Comparison of ENCODE assay signal across 1 cellular context in the genomic region with DNA sequence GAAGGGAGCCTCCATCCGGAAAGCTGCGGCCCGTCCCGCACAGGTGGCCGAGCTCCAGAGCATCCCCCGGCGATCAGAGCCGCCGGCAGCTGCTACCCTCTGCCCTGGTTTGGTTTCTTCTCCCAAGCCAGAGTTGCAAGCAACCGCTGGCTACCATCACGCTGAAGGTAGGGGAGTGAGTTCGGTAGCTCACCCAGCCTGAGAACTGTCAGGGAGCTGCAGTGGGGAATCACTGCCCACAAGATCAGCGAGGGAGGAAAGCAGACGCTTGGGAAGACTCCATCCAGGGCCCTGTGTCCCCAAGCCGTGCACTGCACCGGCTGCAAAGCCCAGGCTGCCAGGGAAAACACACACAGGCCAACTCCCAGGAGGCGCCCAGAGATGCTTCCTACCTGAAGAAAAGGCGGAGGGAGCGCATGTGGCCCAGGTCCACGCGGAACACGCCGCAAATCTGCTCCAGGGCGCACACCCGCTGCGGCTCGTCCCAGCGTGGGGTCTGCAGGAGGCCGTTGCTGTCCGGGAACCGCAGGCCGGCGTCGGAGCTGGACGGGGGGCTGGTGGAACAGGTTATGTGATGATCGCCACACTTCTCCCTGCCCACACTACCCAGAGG.
TF ChIP-seq lines count a peak whose summit lies in the region.

No MANE protein-coding gene starts in this region.

TF ChIP-seq in H1, 55 proteins besides CTCF, POLR2A, EP300 and RAD21:
- TF ChIP-seq TEAD4 (IDR thresholded peaks at IDR 0.05; ENCODE audit: low read depth, low read length): no peak
